1 cellular context compared by ENCODE assay signal in the genomic region with DNA sequence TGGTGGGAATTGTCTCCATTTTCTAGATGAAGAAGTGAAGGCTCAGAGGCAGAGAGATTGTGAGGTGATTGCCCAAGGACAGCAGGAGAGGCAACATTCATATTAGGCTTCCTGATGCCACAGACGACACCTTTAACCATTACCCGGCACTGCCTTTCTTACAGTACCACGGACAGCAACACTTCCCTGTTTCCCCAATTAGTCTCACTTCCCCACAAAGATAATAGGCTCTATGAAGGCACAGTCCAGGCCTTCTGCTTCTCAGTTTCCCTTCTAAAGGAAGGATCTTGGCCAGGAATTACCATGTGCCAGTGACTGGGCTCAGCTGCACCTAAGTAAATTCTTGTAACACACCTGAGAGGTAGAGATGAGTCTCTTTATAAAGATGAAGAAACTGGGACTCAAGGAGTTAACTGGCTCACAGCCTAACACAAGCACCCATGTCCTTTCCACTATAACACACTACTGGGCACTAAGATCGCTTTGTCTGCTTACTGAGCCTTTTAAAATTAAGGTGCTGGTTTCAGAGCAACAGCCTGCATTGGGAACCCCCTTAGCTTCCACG.
A peak's percentile ranks its signal among the peaks of the same experiment; 100 is the strongest.
TF ChIP-seq lines count a peak whose summit lies in the region.

No MANE protein-coding gene starts in this region.

TF ChIP-seq in HepG2, 621 proteins besides CTCF, POLR2A, EP300 and RAD21:
- TF ChIP-seq ZNF430 (CRISPR knock-in tag; IDR thresholded peaks at IDR 0.05): no peak
- TF ChIP-seq, protein P1, sequence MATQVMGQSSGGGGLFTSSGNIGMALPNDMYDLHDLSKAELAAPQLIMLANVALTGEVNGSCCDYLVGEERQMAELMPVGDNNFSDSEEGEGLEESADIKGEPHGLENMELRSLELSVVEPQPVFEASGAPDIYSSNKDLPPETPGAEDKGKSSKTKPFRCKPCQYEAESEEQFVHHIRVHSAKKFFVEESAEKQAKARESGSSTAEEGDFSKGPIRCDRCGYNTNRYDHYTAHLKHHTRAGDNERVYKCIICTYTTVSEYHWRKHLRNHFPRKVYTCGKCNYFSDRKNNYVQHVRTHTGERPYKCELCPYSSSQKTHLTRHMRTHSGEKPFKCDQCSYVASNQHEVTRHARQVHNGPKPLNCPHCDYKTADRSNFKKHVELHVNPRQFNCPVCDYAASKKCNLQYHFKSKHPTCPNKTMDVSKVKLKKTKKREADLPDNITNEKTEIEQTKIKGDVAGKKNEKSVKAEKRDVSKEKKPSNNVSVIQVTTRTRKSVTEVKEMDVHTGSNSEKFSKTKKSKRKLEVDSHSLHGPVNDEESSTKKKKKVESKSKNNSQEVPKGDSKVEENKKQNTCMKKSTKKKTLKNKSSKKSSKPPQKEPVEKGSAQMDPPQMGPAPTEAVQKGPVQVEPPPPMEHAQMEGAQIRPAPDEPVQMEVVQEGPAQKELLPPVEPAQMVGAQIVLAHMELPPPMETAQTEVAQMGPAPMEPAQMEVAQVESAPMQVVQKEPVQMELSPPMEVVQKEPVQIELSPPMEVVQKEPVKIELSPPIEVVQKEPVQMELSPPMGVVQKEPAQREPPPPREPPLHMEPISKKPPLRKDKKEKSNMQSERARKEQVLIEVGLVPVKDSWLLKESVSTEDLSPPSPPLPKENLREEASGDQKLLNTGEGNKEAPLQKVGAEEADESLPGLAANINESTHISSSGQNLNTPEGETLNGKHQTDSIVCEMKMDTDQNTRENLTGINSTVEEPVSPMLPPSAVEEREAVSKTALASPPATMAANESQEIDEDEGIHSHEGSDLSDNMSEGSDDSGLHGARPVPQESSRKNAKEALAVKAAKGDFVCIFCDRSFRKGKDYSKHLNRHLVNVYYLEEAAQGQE (IDR thresholded peaks at IDR 0.05; ENCODE audit: borderline replicate concordance in 1 of 2, low read depth in 1 of 2, low read length in 2 of 2): peak; percentile 18 to 86
